7 cellular contexts compared by ENCODE assay signal in the genomic region with DNA sequence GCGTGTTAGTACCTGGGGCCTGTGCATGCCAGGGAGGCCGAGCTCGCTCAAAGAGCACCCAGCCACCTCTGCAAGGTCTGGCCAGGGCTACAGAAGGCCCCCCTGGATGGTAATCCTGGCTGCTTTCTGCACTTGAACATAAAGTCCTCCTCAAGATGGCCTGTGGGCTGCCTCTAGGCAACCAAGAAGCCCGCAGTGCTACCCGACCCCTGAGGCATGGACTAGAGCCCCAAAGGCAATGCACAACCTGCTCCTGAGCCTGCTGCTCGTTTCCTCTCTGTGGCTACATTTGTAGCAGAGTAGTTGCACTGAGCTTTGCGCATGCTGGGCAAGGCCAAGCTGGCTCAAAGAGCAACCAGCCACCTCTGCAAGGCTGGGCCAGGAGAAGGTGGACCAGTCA. TPM values are rescaled to one million over a fixed set of nuclear protein-coding genes. Genes with fewer than 3 reads are reported as not detected.
"Had no signal": no experiment of that assay in that cellular context is flagged by ENCODE, and none has a peak within 500 bp of the region (broad histone marks: within the 10 kb centered on the region; RNA-seq: fewer than 3 reads in every experiment).

No MANE protein-coding gene starts in this region.

RNA-seq across cellular contexts. Expression of a gene that starts 47.8 kb away (rescaled TPM):
- total RNA-seq: PC-3, PC-9, Right ventricle myocardium inferior, Right ventricle myocardium superior, RPMI7951, SJCRH30, SJSA1 had no signal
